Comparison of ENCODE assay signal across 13 cellular contexts in genomic region chr2:56522605-56523089, GRCh38.
A peak's percentile ranks its signal among the peaks of the same experiment; 100 is the strongest.
DNase-seq lines count a peak whose midpoint lies in the region; ATAC-seq, FAIRE-seq and TF ChIP-seq lines count a peak whose summit lies in the region.
"Had no signal": no experiment of that assay in that cellular context is flagged by ENCODE, and none has a peak within 500 bp of the region (broad histone marks: within the 10 kb centered on the region; RNA-seq: fewer than 3 reads in every experiment).

No MANE protein-coding gene starts in this region.

- no peaks in the 10 kb centered on the region for H3K36me3 ChIP-seq in keratinocyte (ENCODE audit: control insufficient read depth in 2 of 2, extremely low read depth in 1 of 2, insufficient read depth in 2 of 2, low read length in 2 of 2)
- no peaks in the 10 kb centered on the region for H3K36me3 ChIP-seq in uterus
- H3K36me3 ChIP-seq: spleen had no signal

- no peaks in the 10 kb centered on the region for H3K79me2 ChIP-seq in keratinocyte (ENCODE audit: control insufficient read depth, insufficient read depth, low read length)

- no peak overlapping the region for H2AFZ ChIP-seq in keratinocyte (ENCODE audit: control insufficient read depth, low read length)

- H3K9ac ChIP-seq in keratinocyte (ENCODE audit: control insufficient read depth, extremely low read depth, insufficient read depth, low read length) = no peak overlapping the region

- intact Hi-C loops in uterus (cut with DNase I; ENCODE audit: low total_unique reads) = no loop called here

- H3K27me3 ChIP-seq in keratinocyte (ENCODE audit: control insufficient read depth, extremely low read depth, insufficient read depth, low read length) (no peaks in the 10 kb centered on the region), uterus (no peaks in the 10 kb centered on the region)
- H3K27me3 ChIP-seq: spleen had no signal

- FAIRE-seq in keratinocyte (lab: Jason Lieb, UNC) = peak; percentile 26

- H3K9me1 ChIP-seq in keratinocyte (ENCODE audit: control insufficient read depth, extremely low read depth, insufficient read depth, low read length) = no peaks in the 10 kb centered on the region

- DNase-seq in AG08395 (ENCODE audit: low spot score) (peak; percentile 17), NCI-H1092 (lab: John Stamatoyannopoulos, UW) (peak; percentile 85), keratinocyte (ENCODE audit: low read depth, low spot score) (no peak), HuH-7.5 (ENCODE audit: low spot score) (no peak), uterus (no peak), GM19240 (ENCODE audit: insufficient read length, low spot score) (no peak), Kasumi-1 (lab: John Stamatoyannopoulos, UW) (no peak)
- DNase-seq: activated naive CD4-positive, alpha-beta T cell treated with anti-CD3 and anti-CD28 coated beads for 36 hours; hippocampal formation; spleen; substantia nigra; T1000 had no signal

- TF ChIP-seq POLR2A in uterus (IDR thresholded peaks at IDR 0.05) = no peak

- H3K4me2 ChIP-seq in keratinocyte (ENCODE audit: control insufficient read depth, extremely low read depth, insufficient read depth, low read depth, low read length) = no peak overlapping the region

- H3K4me1 ChIP-seq in keratinocyte (ENCODE audit: control insufficient read depth, extremely low read depth, insufficient read depth, low read length) = no peaks in the 10 kb centered on the region
- no peaks in the 10 kb centered on the region for H3K4me1 ChIP-seq in uterus
- H3K4me1 ChIP-seq: spleen had no signal

- dilution Hi-C loops in keratinocyte (cut with MboI; ENCODE audit: extremely low pct_ligation_motif_present, low sequenced_read_pairs) = no loop called here

- H3K27ac ChIP-seq in keratinocyte (ENCODE audit: control insufficient read depth, insufficient read depth, low read length) = no peak overlapping the region
- H3K27ac ChIP-seq in uterus = no peak overlapping the region
- H3K27ac ChIP-seq: spleen had no signal

- H4K20me1 ChIP-seq in keratinocyte (ENCODE audit: control insufficient read depth, extremely low read depth, insufficient read depth, low read length) = no peaks in the 10 kb centered on the region

- TF ChIP-seq CTCF in keratinocyte (optimal IDR thresholded peaks at IDR 0.05 in 1 of 3, IDR thresholded peaks at IDR 0.05 in 1 of 3, conservative IDR thresholded peaks at IDR 0.05 in 1 of 3; ENCODE audit: extremely low read depth in 1 of 3, insufficient read depth in 2 of 3, low read length in 3 of 3) (no peak), uterus (IDR thresholded peaks at IDR 0.05) (no peak)

- H3K4me3 ChIP-seq in keratinocyte (ENCODE audit: control insufficient read depth in 2 of 3, extremely low read depth in 1 of 3, insufficient read depth in 2 of 3, low read depth in 1 of 3, low read length in 3 of 3) (no peak overlapping the region), uterus (no peak overlapping the region)
- H3K4me3 ChIP-seq: spleen had no signal

- peak; percentile 96 for ATAC-seq in SK-N-SH treated with all-trans-retinoic acid at 6 μM for 48 hours

- H3K9me3 ChIP-seq in keratinocyte (ENCODE audit: control insufficient read depth, low read depth, low read length) (no peaks in the 10 kb centered on the region), uterus (no peaks in the 10 kb centered on the region)
- H3K9me3 ChIP-seq: spleen had no signal

TF ChIP-seq in SK-N-SH treated with all-trans-retinoic acid at 6 μM for 48 hours, 23 proteins besides CTCF, POLR2A, EP300 and RAD21:
- TF ChIP-seq ZNF8 (CRISPR knock-in tag; IDR thresholded peaks at IDR 0.05) = no peak
- TF ChIP-seq BACH2 (CRISPR knock-in tag; IDR thresholded peaks at IDR 0.05; ENCODE audit: borderline replicate concordance) = no peak
- TF ChIP-seq CREB5 (CRISPR knock-in tag; IDR thresholded peaks at IDR 0.05; ENCODE audit: low read depth) = no peak
- peak; percentile 55; the same call in 1 of the 2 replicates for TF ChIP-seq TOX (CRISPR knock-in tag; IDR thresholded peaks at IDR 0.05; ENCODE audit: borderline replicate concordance)
- no peak for TF ChIP-seq CSRNP3 (CRISPR knock-in tag; IDR thresholded peaks at IDR 0.05)

Comparison
In these comparisons a context has a peak if more than half of its experiments do, and no peak if none do; other contexts are left out.
1. DNase-seq: peak in AG08395 (single experiment) and NCI-H1092 (single experiment); none in keratinocyte (single experiment), HuH-7.5 (single experiment), uterus (0 of 2), GM19240 (single experiment) and Kasumi-1 (0 of 2).